Comparison of ENCODE assay signal across 23 cellular contexts in genomic region chr3:23301817-23302216, GRCh38.
DNase-seq lines count a peak whose midpoint lies in the region; ATAC-seq, FAIRE-seq and TF ChIP-seq lines count a peak whose summit lies in the region.
"Had no signal": no experiment of that assay in that cellular context is flagged by ENCODE, and none has a peak within 500 bp of the region (broad histone marks: within the 10 kb centered on the region; RNA-seq: fewer than 3 reads in every experiment).

No MANE protein-coding gene starts in this region.

- H3K27ac Mint-ChIP-seq in Calu3 (ENCODE audit: unreplicated experiment) = peak overlapping the region; percentile 20
- peak overlapping the region; percentile 31 for H3K27ac Mint-ChIP-seq in nephron progenitor cell
- H3K27ac Mint-ChIP-seq: CD14-positive monocyte; CD4-positive, alpha-beta memory T cell had no signal

- H3K9me3 ChIP-seq in A549 = no peaks in the 10 kb centered on the region
- no peaks in the 10 kb centered on the region for H3K9me3 ChIP-seq in effector memory CD4-positive, alpha-beta T cell (ENCODE audit: control insufficient read depth, low read length)
- H3K9me3 ChIP-seq: BLaER1, HAP-1 had no signal

- H3K4me1 Mint-ChIP-seq in Calu3 (ENCODE audit: low read depth, unreplicated experiment) = no peaks in the 10 kb centered on the region
- H3K4me1 Mint-ChIP-seq in nephron progenitor cell = no peaks in the 10 kb centered on the region
- H3K4me1 Mint-ChIP-seq: CD14-positive monocyte had no signal

- H3K36me3 Mint-ChIP-seq in Calu3 (ENCODE audit: insufficient read depth, unreplicated experiment) (no peaks in the 10 kb centered on the region), nephron progenitor cell (ENCODE audit: low read depth) (no peaks in the 10 kb centered on the region)
- H3K36me3 Mint-ChIP-seq: CD4-positive, alpha-beta memory T cell had no signal

- H3K4me3 ChIP-seq in A549 = no peak overlapping the region
- no peak overlapping the region for H3K4me3 ChIP-seq in astrocyte of the spinal cord (ENCODE audit: low read depth, low read length)
- H3K4me3 ChIP-seq in effector memory CD4-positive, alpha-beta T cell (ENCODE audit: insufficient read depth, low read depth, low read length, poor library complexity, severe bottlenecking) = no peak overlapping the region
- H3K4me3 ChIP-seq: BLaER1, GM23248, HAP-1 had no signal

- intact Hi-C loops in Calu3 (cut with micrococcal nuclease; ENCODE audit: unreplicated experiment) = no loop called here

- TF ChIP-seq EP300 in A549 (IDR thresholded peaks at IDR 0.05) = no peak

- DNase-seq in A549 (ENCODE audit: low read depth in 1 of 2, low spot score in 1 of 2) (no peak), Calu3 (no peak), astrocyte of the spinal cord (ENCODE audit: low read depth, low spot score) (peak; percentile 13), nephron progenitor cell (no peak), T1000 (lab: John Stamatoyannopoulos, UW) (no peak), COLO668 (lab: John Stamatoyannopoulos, UW; ENCODE audit: unreplicated experiment) (no peak)
- DNase-seq in effector memory CD4-positive, alpha-beta T cell = no peak
- DNase-seq: AML-193; CD4-positive, alpha-beta memory T cell; DMS 273 treated with DMSO at 0.1 percent for 48 hours; DMS53; DND-41; KG1 had no signal

- H3K4me2 ChIP-seq in A549 = no peak overlapping the region
- H3K4me2 ChIP-seq: BLaER1 had no signal

- in situ Hi-C loops in astrocyte of the spinal cord (cut with HindIII; ENCODE audit: low sequenced_read_pairs) = no loop called here

- 93% methylated on average over 5 of the region's 5 CpGs for WGBS in A549 (ENCODE audit: missing lambda C conversion rate)

- no peaks in the 10 kb centered on the region for H3K36me3 ChIP-seq in effector memory CD4-positive, alpha-beta T cell (ENCODE audit: control insufficient read depth, insufficient read depth, low read length)
- H3K36me3 ChIP-seq: BLaER1, HAP-1 had no signal

- H3K4me3 Mint-ChIP-seq in Calu3 (ENCODE audit: low read depth, unreplicated experiment) (no peak overlapping the region), nephron progenitor cell (no peak overlapping the region)
- H3K4me3 Mint-ChIP-seq: CD14-positive monocyte; CD4-positive, alpha-beta memory T cell; IgD-negative memory B cell had no signal

- POLR2A ChIA-PET in A549 (lab: Yijun Ruan, JAX) = no interaction called here

- no peak for TF ChIP-seq RAD21 in A549 (conservative IDR thresholded peaks at IDR 0.05 in 1 of 2, IDR thresholded peaks at IDR 0.05 in 1 of 2)

- no TSS peak for BruUV-seq in Calu3 (replicated peaks; lab: Mats Ljungman, UMichigan)

- H3K27ac ChIP-seq in A549 = no peak overlapping the region
- no peak overlapping the region for H3K27ac ChIP-seq in effector memory CD4-positive, alpha-beta T cell (ENCODE audit: insufficient read depth, low read length, poor library complexity, severe bottlenecking)
- H3K27ac ChIP-seq: BLaER1, GM23248, HL-60 had no signal

- CTCF ChIA-PET in A549 (lab: Yijun Ruan, JAX) (no interaction called here), Calu3 (lab: Charles Lee) (no interaction called here)

- no peak for FAIRE-seq in A549 (lab: Jason Lieb, UNC)
- FAIRE-seq: A204.1, G401.6, GM12891, GM19239 had no signal

- H3K4me1 ChIP-seq in A549 = peaks cover 14% of the 10 kb centered on the region; the same call in 1 of the 3 replicates
- no peaks in the 10 kb centered on the region for H3K4me1 ChIP-seq in effector memory CD4-positive, alpha-beta T cell (ENCODE audit: control insufficient read depth, insufficient read depth, low read length, poor library complexity, severe bottlenecking)
- H3K4me1 ChIP-seq: BLaER1, HAP-1 had no signal

- TF ChIP-seq CTCF in A549 (IDR thresholded peaks at IDR 0.05) (no peak), Calu3 (IDR thresholded peaks at IDR 0.05; ENCODE audit: unreplicated experiment) (no peak), astrocyte of the spinal cord (IDR thresholded peaks at IDR 0.05; ENCODE audit: low read depth, low read length) (no peak), nephron progenitor cell (IDR thresholded peaks at IDR 0.05) (no peak)

- ATAC-seq in A549 = no peak

- H3K27me3 ChIP-seq in effector memory CD4-positive, alpha-beta T cell (replicated peaks; ENCODE audit: control insufficient read depth, insufficient read depth, low read length, poor library complexity, severe bottlenecking) = no peaks in the 10 kb centered on the region
- H3K27me3 ChIP-seq: BLaER1 had no signal

- TF ChIP-seq POLR2A in A549 (IDR thresholded peaks at IDR 0.05; ENCODE audit: low read length) = no peak

- H3K27me3 Mint-ChIP-seq in Calu3 (ENCODE audit: unreplicated experiment) (no peaks in the 10 kb centered on the region), nephron progenitor cell (ENCODE audit: low read depth, poor library complexity) (peaks cover 3% of the 10 kb centered on the region)
- H3K27me3 Mint-ChIP-seq: CD4-positive, alpha-beta memory T cell; IgD-negative memory B cell had no signal

- H3K9me3 Mint-ChIP-seq in Calu3 (ENCODE audit: low read depth, unreplicated experiment) (peaks cover 2% of the 10 kb centered on the region), nephron progenitor cell (peaks cover 22% of the 10 kb centered on the region)
- H3K9me3 Mint-ChIP-seq: IgD-negative memory B cell had no signal

TF ChIP-seq in A549, 52 proteins besides CTCF, POLR2A, EP300 and RAD21:
- TF ChIP-seq HOXA7 (CRISPR knock-in tag; IDR thresholded peaks at IDR 0.05) (no peak), MAFK (IDR thresholded peaks at IDR 0.05; ENCODE audit: partially characterized antibody) (peak; percentile 77)
TF ChIP-seq in A549: peak in this region for 1.
